Comparison of ENCODE assay signal across 11 cellular contexts in genomic region chr14:75254901-75255300, GRCh38. TPM values are rescaled to one million over a fixed set of nuclear protein-coding genes. Genes with fewer than 3 reads are reported as not detected.
DNase-seq lines count a peak whose midpoint lies in the region; ATAC-seq, FAIRE-seq and TF ChIP-seq lines count a peak whose summit lies in the region.
"Had no signal": no experiment of that assay in that cellular context is flagged by ENCODE, and none has a peak within 500 bp of the region (broad histone marks: within the 10 kb centered on the region; RNA-seq: fewer than 3 reads in every experiment).

No MANE protein-coding gene starts in this region.

- POLR2A ChIA-PET in endothelial cell of umbilical vein (lab: Charles Lee): no interaction called here
- POLR2A ChIA-PET in naive thymus-derived CD8-positive, alpha-beta T cell (lab: Charles Lee): no interaction called here

- H3K27me3 ChIP-seq in endothelial cell of umbilical vein (ENCODE audit: control insufficient read depth in 2 of 2, insufficient read depth in 2 of 2, low read length in 2 of 2): no peaks in the 10 kb centered on the region

- peaks cover 37% of the 10 kb centered on the region for H3K4me1 ChIP-seq in endothelial cell of umbilical vein (ENCODE audit: control insufficient read depth, extremely low read depth, insufficient read depth, low read length)

- H3K9me1 ChIP-seq in endothelial cell of umbilical vein (replicated peaks; ENCODE audit: control insufficient read depth, extremely low read depth, insufficient read depth, low read length): no peaks in the 10 kb centered on the region

- no peaks in the 10 kb centered on the region for H3K9me3 ChIP-seq in endothelial cell of umbilical vein (replicated peaks; ENCODE audit: control insufficient read depth, insufficient read depth, low read length)

- no peak overlapping the region for H2AFZ ChIP-seq in endothelial cell of umbilical vein (ENCODE audit: low read depth, low read length)

- H3K79me2 ChIP-seq in endothelial cell of umbilical vein (ENCODE audit: control insufficient read depth, insufficient read depth, low read length): no peaks in the 10 kb centered on the region

- H3K36me3 Mint-ChIP-seq in naive thymus-derived CD8-positive, alpha-beta T cell: no peaks in the 10 kb centered on the region

- no peaks in the 10 kb centered on the region for H3K36me3 ChIP-seq in endothelial cell of umbilical vein (ENCODE audit: control insufficient read depth in 2 of 2, extremely low read depth in 1 of 2, insufficient read depth in 2 of 2, low read length in 2 of 2)

- peak; percentile 43 for FAIRE-seq in endothelial cell of umbilical vein (lab: Jason Lieb, UNC)
- FAIRE-seq in GM12892 (lab: Jason Lieb, UNC): no peak

- intact Hi-C loops in endothelial cell of umbilical vein (cut with micrococcal nuclease): no loop called here

- H3K9me3 Mint-ChIP-seq in naive thymus-derived CD8-positive, alpha-beta T cell: peaks cover 0 to 3% (median 0%) of the 10 kb centered on the region in 9 donors
- H3K9me3 Mint-ChIP-seq: activated T-cell treated with anti-CD3 and anti-CD28 coated beads, Interleukin-2, amount 50 U/mL, for 72 hours had no signal

- H3K4me2 ChIP-seq in endothelial cell of umbilical vein (ENCODE audit: insufficient read depth, low read length): no peak overlapping the region

- H4K20me1 ChIP-seq in endothelial cell of umbilical vein (replicated peaks; ENCODE audit: control insufficient read depth, extremely low read depth, insufficient read depth, low read length): no peaks in the 10 kb centered on the region

- peak overlapping the region in 8 of 10 donors; percentile 33 to 90 (median 52) for H3K27ac Mint-ChIP-seq in naive thymus-derived CD8-positive, alpha-beta T cell
- H3K27ac Mint-ChIP-seq: activated T-cell treated with anti-CD3 and anti-CD28 coated beads, Interleukin-2, amount 50 U/mL, for 72 hours had no signal

- H3K4me3 ChIP-seq in endothelial cell of umbilical vein (replicated peaks in 1 of 3; ENCODE audit: insufficient read depth in 1 of 3, low read depth in 1 of 3, low read length in 3 of 3): no peak overlapping the region

- DNase-seq in LHCN-M2 (ENCODE audit: low read depth) (peak; percentile 52), endothelial cell of umbilical vein (ENCODE audit: low read depth, low spot score) (no peak), GM12892 (ENCODE audit: insufficient read length) (no peak), GOT3 (lab: John Stamatoyannopoulos, UW) (no peak), retina (no peak)
- DNase-seq in naive thymus-derived CD8-positive, alpha-beta T cell: no peak
- DNase-seq: activated T-cell treated with anti-CD3 and anti-CD28 coated beads, Interleukin-2, amount 50 U/mL, for 72 hours; NCI-H526 treated with DMSO at 0.1 percent for 48 hours; stimulated activated naive CD4-positive, alpha-beta T cell treated with Interleukin-2 at 50 U/mL for 16 hours had no signal

- H3K4me1 Mint-ChIP-seq in naive thymus-derived CD8-positive, alpha-beta T cell: peaks cover 9 to 56% (median 48%) of the 10 kb centered on the region in 4 donors

- H3K27me3 Mint-ChIP-seq in naive thymus-derived CD8-positive, alpha-beta T cell: peaks cover 0 to 1% (median 0%) of the 10 kb centered on the region in 5 donors

- peak overlapping the region in 1 of 10 donors; percentile 4 for H3K4me3 Mint-ChIP-seq in naive thymus-derived CD8-positive, alpha-beta T cell
- H3K4me3 Mint-ChIP-seq: activated T-cell treated with anti-CD3 and anti-CD28 coated beads, Interleukin-2, amount 50 U/mL, for 72 hours had no signal

- no peak for ATAC-seq in naive thymus-derived CD8-positive, alpha-beta T cell
- ATAC-seq in HG03135 (IDR thresholded peaks at IDR 0.05; ENCODE audit: unreplicated experiment): no peak
- ATAC-seq: activated T-cell treated with anti-CD3 and anti-CD28 coated beads, Interleukin-2, amount 50 U/mL, for 72 hours had no signal

- TF ChIP-seq POLR2A in endothelial cell of umbilical vein (IDR thresholded peaks at IDR 0.05; ENCODE audit: low read depth, low read length): no peak
- TF ChIP-seq POLR2A in GM12892 (IDR thresholded peaks at IDR 0.05; ENCODE audit: low read depth, low read length): no peak

- no TSS peak for BruUV-seq in endothelial cell of umbilical vein (replicated peaks; lab: Mats Ljungman, UMichigan)

- TF ChIP-seq CTCF in 22Rv1 (IDR thresholded peaks at IDR 0.05) (no peak), endothelial cell of umbilical vein (IDR thresholded peaks at IDR 0.05; ENCODE audit: extremely low read depth in 1 of 2, insufficient read depth in 1 of 2, low read depth in 1 of 2, low read length in 2 of 2) (no peak)

- CTCF ChIA-PET in endothelial cell of umbilical vein (lab: Charles Lee): interaction anchor here (0.7 to 1.5 kb wide), 2 partner anchors 25 to 47 kb away, joined by 3 read pairs; no protein-coding TSS in a partner anchor

- H3K27ac ChIP-seq in 22Rv1 (peak overlapping the region; percentile 83), endothelial cell of umbilical vein (ENCODE audit: insufficient read depth, low read depth, low read length) (no peak overlapping the region)

- no peak overlapping the region for H3K9ac ChIP-seq in endothelial cell of umbilical vein (replicated peaks; ENCODE audit: extremely low read depth, insufficient read depth, low read length)

- dilution Hi-C loops in endothelial cell of umbilical vein (cut with MboI; ENCODE audit: extremely low pct_ligation_motif_present, low sequenced_read_pairs): no loop called here

TF ChIP-seq in endothelial cell of umbilical vein, 7 proteins besides CTCF, POLR2A, EP300 and RAD21:
- TF ChIP-seq MYC (IDR thresholded peaks at IDR 0.05; ENCODE audit: low read depth, low read length): no peak
- TF ChIP-seq FOS (IDR thresholded peaks at IDR 0.05; ENCODE audit: borderline replicate concordance, insufficient read depth, low read length): no peak
- no peak for TF ChIP-seq EZH2 (IDR thresholded peaks at IDR 0.05; ENCODE audit: borderline replicate concordance, low read depth, low read length, severe bottlenecking)
- TF ChIP-seq GATA2 (IDR thresholded peaks at IDR 0.05; ENCODE audit: insufficient read depth, insufficient read length, low read depth, low read length): no peak
- TF ChIP-seq POLR2AphosphoS5 (IDR thresholded peaks at IDR 0.05; ENCODE audit: insufficient read depth, low read depth, low read length): no peak
- no peak for TF ChIP-seq JUN (IDR thresholded peaks at IDR 0.05; ENCODE audit: borderline replicate concordance, insufficient read depth, insufficient read length, low read depth)
- no peak for TF ChIP-seq MAX (IDR thresholded peaks at IDR 0.05; ENCODE audit: insufficient read depth, insufficient read length)
TF ChIP-seq in endothelial cell of umbilical vein: peak in this region for 0.

RNA-seq across cellular contexts. Expression of gene FOS, which starts 23.7 kb away (rescaled TPM):
- 5.6 and 8.9 TPM in 2 replicates for total RNA-seq in LHCN-M2 (2014; rRNA removed)
- 0.58 TPM for polyA plus RNA-seq in LHCN-M2 (2012)
- total RNA-seq in endothelial cell of umbilical vein: 9.2 and 63.2 TPM in 2 replicates
- polyA plus RNA-seq in endothelial cell of umbilical vein: 41.6 and 55.6 TPM in 2 replicates
- 26.6 and 60.9 TPM in 2 replicates for polyA plus RNA-seq in endothelial cell of umbilical vein (2011; cell fraction: cytosol; rRNA removed)
- 187 and 302 TPM in 2 replicates for polyA plus RNA-seq in endothelial cell of umbilical vein (2011; cell fraction: nucleus; rRNA removed)
- 1.9 and 7.0 TPM in 2 replicates for polyA plus RNA-seq in endothelial cell of umbilical vein (2012)
- 38.7 and 58.4 TPM in 2 replicates for polyA minus RNA-seq in endothelial cell of umbilical vein
- polyA minus RNA-seq in endothelial cell of umbilical vein (2011; cell fraction: cytosol; rRNA and poly(A)+ RNA removed): 55.3 TPM
- polyA minus RNA-seq in endothelial cell of umbilical vein (2011; cell fraction: nucleus; rRNA and poly(A)+ RNA removed): 149 and 293 TPM in 2 replicates
- 1 to 10 TPM; 9.4 to 9.6 TPM for total RNA-seq in naive thymus-derived CD8-positive, alpha-beta T cell
- polyA plus RNA-seq in naive thymus-derived CD8-positive, alpha-beta T cell: 100 to 1,000 TPM in 2 of 3 donors, 10 to 100 TPM in 1; 80.3 to 510 (median 252) TPM
- polyA plus RNA-seq in GM12892 (2012; ENCODE audit: missing spikeins): 5.3 TPM
